Comparison of ENCODE assay signal across 9 cellular contexts in the genomic region with DNA sequence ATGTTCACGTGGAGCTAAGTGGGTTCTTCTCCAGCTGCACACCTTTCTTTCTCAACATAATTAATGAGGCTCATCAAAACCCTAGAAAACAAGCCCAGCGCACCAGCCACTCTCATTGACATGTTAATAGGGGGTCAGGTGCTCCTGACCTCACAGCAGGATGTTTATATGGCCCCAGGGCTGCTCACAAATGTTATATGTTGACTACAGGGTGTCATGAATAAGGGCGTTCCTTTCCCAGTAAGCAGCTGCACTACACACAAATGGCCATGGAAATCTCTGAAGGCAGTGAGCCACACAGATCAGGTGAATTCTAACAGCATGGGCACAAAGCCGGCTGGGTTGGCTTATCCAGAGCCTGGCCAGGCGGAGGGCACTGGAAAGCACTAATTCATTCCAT.
DNase-seq lines count a peak whose midpoint lies in the region; ATAC-seq and TF ChIP-seq lines count a peak whose summit lies in the region.
"Had no signal": no experiment of that assay in that cellular context is flagged by ENCODE, and none has a peak within 500 bp of the region (broad histone marks: within the 10 kb centered on the region; RNA-seq: fewer than 3 reads in every experiment).

No MANE protein-coding gene starts in this region.

- peaks cover 6% of the 10 kb centered on the region for H4K20me1 ChIP-seq in smooth muscle cell (ENCODE audit: low read depth)

- H3K4me1 ChIP-seq in smooth muscle cell (ENCODE audit: low read depth) = peaks cover 34% of the 10 kb centered on the region

- H3K9ac ChIP-seq in smooth muscle cell (ENCODE audit: low read depth) = no peak overlapping the region

- WGBS in smooth muscle cell (ENCODE audit: low lambda C conversion rate) = 74% methylated on average over 5 of the region's 5 CpGs

- no peak overlapping the region for H3K27ac ChIP-seq in smooth muscle cell (ENCODE audit: low read depth)
- H3K27ac ChIP-seq: A549 had no signal

- no peaks in the 10 kb centered on the region for H3F3A ChIP-seq in smooth muscle cell (ENCODE audit: low read depth)

- ATAC-seq in GM18909 (IDR thresholded peaks at IDR 0.05; ENCODE audit: poor library complexity, unreplicated experiment) (no peak), HG02852 (IDR thresholded peaks at IDR 0.05; ENCODE audit: unreplicated experiment) (no peak)
- ATAC-seq: A549 had no signal

- no peaks in the 10 kb centered on the region for H3K27me3 ChIP-seq in smooth muscle cell (ENCODE audit: low read depth)

- DNase-seq in DMS153 (lab: John Stamatoyannopoulos, UW) (peak; percentile 98), NCI-H146 (lab: John Stamatoyannopoulos, UW) (peak; percentile 97), NCI-H526 (lab: John Stamatoyannopoulos, UW) (peak; percentile 22 to 65), iPS DF 4.7 (ENCODE audit: extremely low read depth, low spot score) (peak; percentile 38), smooth muscle cell (lab: John Stamatoyannopoulos, UW; ENCODE audit: unreplicated experiment) (no peak), T-helper 1 cell (no peak)

- no peaks in the 10 kb centered on the region for H3K36me3 ChIP-seq in smooth muscle cell (ENCODE audit: low read depth)

- no peak overlapping the region for H2AFZ ChIP-seq in smooth muscle cell (ENCODE audit: low read depth)

- no peaks in the 10 kb centered on the region for H3K9me3 ChIP-seq in smooth muscle cell (replicated peaks; ENCODE audit: low read depth)
- H3K9me3 ChIP-seq: A549 had no signal

- no peak for TF ChIP-seq CTCF in smooth muscle cell (IDR thresholded peaks at IDR 0.05; ENCODE audit: borderline replicate concordance, insufficient read depth, poor library complexity, severe bottlenecking)

- H3K4me2 ChIP-seq in smooth muscle cell = no peak overlapping the region
- H3K4me2 ChIP-seq: A549 had no signal

- H3K4me3 ChIP-seq in smooth muscle cell = no peak overlapping the region
- H3K4me3 ChIP-seq: A549 had no signal

- peaks cover 20% of the 10 kb centered on the region for H3K79me2 ChIP-seq in smooth muscle cell (ENCODE audit: low read depth)

Comparison
In these comparisons a context has a peak if more than half of its experiments do, and no peak if none do; other contexts are left out.
1. DNase-seq: peak in DMS153 (single experiment), NCI-H146 (single experiment), NCI-H526 (2 of 2) and iPS DF 4.7 (single experiment); none in smooth muscle cell (single experiment) and T-helper 1 cell (0 of 5).